Comparison of ENCODE assay signal across 28 cellular contexts in genomic region chr14:81348086-81348485, GRCh38. TPM values are rescaled to one million over a fixed set of nuclear protein-coding genes. Genes with fewer than 3 reads are reported as not detected.
DNase-seq lines count a peak whose midpoint lies in the region; ATAC-seq lines count a peak whose summit lies in the region.
"Had no signal": no experiment of that assay in that cellular context is flagged by ENCODE, and none has a peak within 500 bp of the region (broad histone marks: within the 10 kb centered on the region; RNA-seq: fewer than 3 reads in every experiment).

No MANE protein-coding gene starts in this region.

- H3K27ac ChIP-seq in caudate nucleus (ENCODE audit: low read depth, low read length) = peak overlapping the region; percentile 24
- H3K27ac ChIP-seq: ascending aorta, colonic mucosa, epithelial cell of prostate, left lung, pancreas had no signal

- no peak for ATAC-seq in GM19035 (IDR thresholded peaks at IDR 0.05; ENCODE audit: unreplicated experiment)
- ATAC-seq: K562; left lung; pancreas; stimulated activated effector memory CD8-positive, alpha-beta T cell treated with anti-CD3 and anti-CD28 coated beads, Interleukin-12 subunit alpha, Interleukin-12 subunit beta, amount 100 ng/mL, for 72 hours; WTC11 had no signal

- DNase-seq in SKM-1 treated with dmso at 0.1 percent for 144 hours (lab: John Stamatoyannopoulos, UW; ENCODE audit: unreplicated experiment) = peak; percentile 5
- no peak for DNase-seq in SKM-1 (lab: John Stamatoyannopoulos, UW; ENCODE audit: unreplicated experiment)
- peak; percentile 4 for DNase-seq in NOMO-1 treated with dmso at 0.1 percent for 144 hours (lab: John Stamatoyannopoulos, UW; ENCODE audit: unreplicated experiment)
- DNase-seq in caudate nucleus (lab: John Stamatoyannopoulos, UW) = no peak
- DNase-seq in SK-N-DZ (ENCODE audit: low spot score) = no peak
- no peak for DNase-seq in NCI-H128 (lab: John Stamatoyannopoulos, UW; ENCODE audit: unreplicated experiment)
- no peak for DNase-seq in middle frontal gyrus (ENCODE audit: extremely low spot score, low spot score)
- DNase-seq: 8988T; activated CD4-positive, alpha-beta T cell treated with anti-CD3 and anti-CD28 coated beads, Interleukin-2, amount 10 ng/mL, durations not matched to agents 24 days and 14 days; activated gamma-delta T cell treated with Interleukin-2 at 50 U/mL for 16 hours; activated T-cell treated with anti-CD3 and anti-CD28 coated beads, Interleukin-2, amount 50 U/mL, for 24 hours; CD4-positive, CD25-positive, alpha-beta regulatory T cell; colonic mucosa; effector memory CD4-positive, alpha-beta T cell; left lung; MM.1S; NCI-H510A; pancreas; Right ventricle myocardium superior; stimulated activated CD4-positive, alpha-beta T cell treated with anti-CD3 and anti-CD28 coated beads, Interleukin-15, amount 100 ng/mL, for 24 hours; T-helper 9 cell; trophoblast cell had no signal

RNA-seq across cellular contexts. Expression of gene STON2, which starts 52.0 kb away (rescaled TPM):
- 11.4 and 14.4 TPM in 2 replicates for polyA plus RNA-seq in SK-N-DZ (2014; cell fraction: cytosol; rRNA removed)
- 7.1 and 10.5 TPM in 2 replicates for polyA plus RNA-seq in SK-N-DZ (2014; cell fraction: nucleus; rRNA removed)
- polyA plus RNA-seq: CD4-positive, CD25-positive, alpha-beta regulatory T cell had no signal

Comparison
In these comparisons a context has a peak if more than half of its experiments do, and no peak if none do; other contexts are left out.
1. DNase-seq: peak in SKM-1 treated with dmso at 0.1 percent for 144 hours (single experiment) and NOMO-1 treated with dmso at 0.1 percent for 144 hours (single experiment); none in SKM-1 (single experiment), caudate nucleus (0 of 61), SK-N-DZ (single experiment), NCI-H128 (single experiment) and middle frontal gyrus (single experiment).